In the genomic region with DNA sequence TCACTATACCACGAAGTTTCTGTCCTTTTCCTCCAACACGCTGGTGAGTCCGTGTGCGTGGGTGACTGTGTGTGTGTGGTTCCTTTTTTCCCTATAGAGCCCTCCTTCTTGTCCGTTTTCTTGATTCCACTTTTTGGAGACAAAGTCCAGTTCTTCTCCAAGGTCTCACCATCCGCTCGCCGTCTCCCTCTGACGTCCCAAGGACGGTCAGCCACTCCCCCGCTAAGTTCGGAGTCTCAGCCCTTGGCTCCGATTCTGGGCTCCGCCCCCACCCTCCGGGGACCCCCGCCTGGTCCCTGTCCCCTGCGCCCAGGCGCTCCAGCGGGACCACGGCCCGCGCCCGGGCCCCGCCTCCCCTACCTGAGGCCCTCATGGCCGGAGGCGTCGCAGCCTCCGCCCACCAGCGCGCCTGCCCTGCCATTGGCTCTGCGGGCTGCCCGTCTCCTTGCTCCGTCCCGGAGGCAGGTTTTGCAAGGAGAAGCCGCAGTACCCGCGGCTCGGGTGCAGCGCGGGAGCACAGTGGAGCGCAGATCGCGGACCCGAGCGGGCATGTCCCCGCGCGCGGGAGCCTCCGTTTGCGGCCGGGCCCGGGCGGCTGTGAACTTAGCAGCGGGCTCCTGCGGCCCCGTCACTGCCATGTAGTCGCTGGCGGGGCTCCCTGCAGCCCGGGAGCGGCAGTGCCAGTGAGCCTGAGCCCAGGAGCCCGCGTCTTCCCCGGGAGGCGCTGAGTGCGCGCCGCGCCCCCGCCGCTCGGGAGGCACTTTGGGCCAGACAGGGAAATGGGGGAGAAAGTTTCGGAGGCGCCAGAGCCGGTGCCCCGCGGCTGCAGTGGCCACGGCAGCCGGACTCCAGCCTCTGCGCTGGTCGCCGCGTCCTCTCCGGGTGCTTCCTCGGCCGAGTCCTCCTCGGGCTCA, we compare ENCODE assay signal across 1 cellular context.
TF ChIP-seq lines count a peak whose summit lies in the region.

Gene MAST4, plus strand, starts transcription at position 517 of the 914 bp plus-strand sequence. Its CDS starts 263 bp downstream, at position 780.

TF ChIP-seq in HepG2, 621 proteins besides CTCF, POLR2A, EP300 and RAD21 (continued from another document and continues in another):
- TF ChIP-seq, protein P1, sequence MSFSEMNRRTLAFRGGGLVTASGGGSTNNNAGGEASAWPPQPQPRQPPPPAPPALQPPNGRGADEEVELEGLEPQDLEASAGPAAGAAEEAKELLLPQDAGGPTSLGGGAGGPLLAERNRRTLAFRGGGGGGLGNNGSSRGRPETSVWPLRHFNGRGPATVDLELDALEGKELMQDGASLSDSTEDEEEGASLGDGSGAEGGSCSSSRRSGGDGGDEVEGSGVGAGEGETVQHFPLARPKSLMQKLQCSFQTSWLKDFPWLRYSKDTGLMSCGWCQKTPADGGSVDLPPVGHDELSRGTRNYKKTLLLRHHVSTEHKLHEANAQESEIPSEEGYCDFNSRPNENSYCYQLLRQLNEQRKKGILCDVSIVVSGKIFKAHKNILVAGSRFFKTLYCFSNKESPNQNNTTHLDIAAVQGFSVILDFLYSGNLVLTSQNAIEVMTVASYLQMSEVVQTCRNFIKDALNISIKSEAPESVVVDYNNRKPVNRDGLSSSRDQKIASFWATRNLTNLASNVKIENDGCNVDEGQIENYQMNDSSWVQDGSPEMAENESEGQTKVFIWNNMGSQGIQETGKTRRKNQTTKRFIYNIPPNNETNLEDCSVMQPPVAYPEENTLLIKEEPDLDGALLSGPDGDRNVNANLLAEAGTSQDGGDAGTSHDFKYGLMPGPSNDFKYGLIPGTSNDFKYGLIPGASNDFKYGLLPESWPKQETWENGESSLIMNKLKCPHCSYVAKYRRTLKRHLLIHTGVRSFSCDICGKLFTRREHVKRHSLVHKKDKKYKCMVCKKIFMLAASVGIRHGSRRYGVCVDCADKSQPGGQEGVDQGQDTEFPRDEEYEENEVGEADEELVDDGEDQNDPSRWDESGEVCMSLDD (CRISPR knock-in tag; IDR thresholded peaks at IDR 0.05; ENCODE audit: borderline replicate concordance), result no peak
- TF ChIP-seq SNAPC4 (CRISPR knock-in tag; IDR thresholded peaks at IDR 0.05), result no peak
- no peak for TF ChIP-seq ZNF616 (CRISPR knock-in tag; IDR thresholded peaks at IDR 0.05; ENCODE audit: low read depth)
- no peak for TF ChIP-seq NFATC3 (CRISPR knock-in tag; IDR thresholded peaks at IDR 0.05)
- TF ChIP-seq ZNF878 (CRISPR knock-in tag; IDR thresholded peaks at IDR 0.05), result no peak
- TF ChIP-seq, protein P2, sequence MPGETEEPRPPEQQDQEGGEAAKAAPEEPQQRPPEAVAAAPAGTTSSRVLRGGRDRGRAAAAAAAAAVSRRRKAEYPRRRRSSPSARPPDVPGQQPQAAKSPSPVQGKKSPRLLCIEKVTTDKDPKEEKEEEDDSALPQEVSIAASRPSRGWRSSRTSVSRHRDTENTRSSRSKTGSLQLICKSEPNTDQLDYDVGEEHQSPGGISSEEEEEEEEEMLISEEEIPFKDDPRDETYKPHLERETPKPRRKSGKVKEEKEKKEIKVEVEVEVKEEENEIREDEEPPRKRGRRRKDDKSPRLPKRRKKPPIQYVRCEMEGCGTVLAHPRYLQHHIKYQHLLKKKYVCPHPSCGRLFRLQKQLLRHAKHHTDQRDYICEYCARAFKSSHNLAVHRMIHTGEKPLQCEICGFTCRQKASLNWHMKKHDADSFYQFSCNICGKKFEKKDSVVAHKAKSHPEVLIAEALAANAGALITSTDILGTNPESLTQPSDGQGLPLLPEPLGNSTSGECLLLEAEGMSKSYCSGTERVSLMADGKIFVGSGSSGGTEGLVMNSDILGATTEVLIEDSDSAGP (CRISPR knock-in tag; IDR thresholded peaks at IDR 0.05; ENCODE audit: borderline replicate concordance), result no peak; the same call in 1 of the 2 replicates
- TF ChIP-seq TBL1XR1 (IDR thresholded peaks at IDR 0.05; ENCODE audit: borderline replicate concordance, low read length, partially characterized antibody), result no peak
- TF ChIP-seq THYN1 (CRISPR knock-in tag; IDR thresholded peaks at IDR 0.05; ENCODE audit: borderline replicate concordance, low read depth), result no peak
- TF ChIP-seq, protein P3, sequence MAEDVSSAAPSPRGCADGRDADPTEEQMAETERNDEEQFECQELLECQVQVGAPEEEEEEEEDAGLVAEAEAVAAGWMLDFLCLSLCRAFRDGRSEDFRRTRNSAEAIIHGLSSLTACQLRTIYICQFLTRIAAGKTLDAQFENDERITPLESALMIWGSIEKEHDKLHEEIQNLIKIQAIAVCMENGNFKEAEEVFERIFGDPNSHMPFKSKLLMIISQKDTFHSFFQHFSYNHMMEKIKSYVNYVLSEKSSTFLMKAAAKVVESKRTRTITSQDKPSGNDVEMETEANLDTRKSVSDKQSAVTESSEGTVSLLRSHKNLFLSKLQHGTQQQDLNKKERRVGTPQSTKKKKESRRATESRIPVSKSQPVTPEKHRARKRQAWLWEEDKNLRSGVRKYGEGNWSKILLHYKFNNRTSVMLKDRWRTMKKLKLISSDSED (CRISPR knock-in tag; IDR thresholded peaks at IDR 0.05), result no peak
- TF ChIP-seq GATA4 (IDR thresholded peaks at IDR 0.05; ENCODE audit: borderline replicate concordance, low read depth), result no peak
- no peak for TF ChIP-seq HIC2 (CRISPR knock-in tag; IDR thresholded peaks at IDR 0.05; ENCODE audit: low read depth)
- no peak for TF ChIP-seq TFE3 (CRISPR knock-in tag; IDR thresholded peaks at IDR 0.05)
- TF ChIP-seq ZNF503 (CRISPR knock-in tag; IDR thresholded peaks at IDR 0.05), result no peak
- TF ChIP-seq ZNF614 (CRISPR knock-in tag; IDR thresholded peaks at IDR 0.05; ENCODE audit: borderline replicate concordance), result no peak
- TF ChIP-seq PPARG (CRISPR knock-in tag; conservative IDR thresholded peaks at IDR 0.05), result no peak
- no peak for TF ChIP-seq TCF7 (IDR thresholded peaks at IDR 0.05; ENCODE audit: low read depth)
- TF ChIP-seq HOXD1 (CRISPR knock-in tag; IDR thresholded peaks at IDR 0.05), result no peak; the same call in 1 of the 2 replicates
- no peak for TF ChIP-seq ZKSCAN1 (IDR thresholded peaks at IDR 0.05; ENCODE audit: low read length)
- TF ChIP-seq ZIK1 (CRISPR knock-in tag; IDR thresholded peaks at IDR 0.05; ENCODE audit: borderline replicate concordance, low read depth), result no peak
- no peak for TF ChIP-seq ZNF720 (CRISPR knock-in tag; IDR thresholded peaks at IDR 0.05)
- peak; percentile 56; the same call in 1 of the 2 replicates for TF ChIP-seq SP4 (CRISPR knock-in tag; IDR thresholded peaks at IDR 0.05)
- no peak for TF ChIP-seq FOSL1 (CRISPR knock-in tag; IDR thresholded peaks at IDR 0.05; ENCODE audit: borderline replicate concordance)
- TF ChIP-seq, protein P4, sequence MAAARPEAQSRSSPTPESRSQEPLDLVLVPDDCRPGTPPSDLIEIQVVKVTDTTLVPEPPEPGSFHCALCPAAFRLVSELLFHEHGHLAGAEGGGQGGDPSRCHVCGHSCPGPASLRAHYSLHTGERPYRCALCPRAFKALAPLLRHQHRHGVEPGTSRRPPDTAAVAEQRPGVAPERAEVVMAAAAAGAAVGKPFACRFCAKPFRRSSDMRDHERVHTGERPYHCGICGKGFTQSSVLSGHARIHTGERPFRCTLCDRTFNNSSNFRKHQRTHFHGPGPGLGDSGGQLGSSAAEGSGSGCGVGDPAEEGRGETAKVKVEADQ (CRISPR knock-in tag; IDR thresholded peaks at IDR 0.05; ENCODE audit: borderline replicate concordance), result peak; percentile 24; the same call in 1 of the 2 replicates
- no peak for TF ChIP-seq ADNP (CRISPR knock-in tag; IDR thresholded peaks at IDR 0.05)
- no peak for TF ChIP-seq PTBP1 (IDR thresholded peaks at IDR 0.05; ENCODE audit: low read depth, low read length, poor library complexity, severe bottlenecking)
- no peak for TF ChIP-seq ATM (IDR thresholded peaks at IDR 0.05; ENCODE audit: borderline replicate concordance)
- no peak for TF ChIP-seq MEIS1 (CRISPR knock-in tag; IDR thresholded peaks at IDR 0.05; ENCODE audit: borderline replicate concordance)
- no peak for TF ChIP-seq ZNF704 (CRISPR knock-in tag; IDR thresholded peaks at IDR 0.05; ENCODE audit: borderline replicate concordance)
- TF ChIP-seq HOMEZ (CRISPR knock-in tag; IDR thresholded peaks at IDR 0.05; ENCODE audit: low read depth), result no peak
- TF ChIP-seq TCF12 (IDR thresholded peaks at IDR 0.05), result no peak
- TF ChIP-seq TCF12 (CRISPR knock-in tag; IDR thresholded peaks at IDR 0.05), result no peak
- no peak for TF ChIP-seq GTF3A (CRISPR knock-in tag; conservative IDR thresholded peaks at IDR 0.05)
- TF ChIP-seq ZNF552 (CRISPR knock-in tag; IDR thresholded peaks at IDR 0.05; ENCODE audit: borderline replicate concordance), result no peak
